In genomic region chr18:3264362-3264761, GRCh38 we compare ENCODE assay signal across 1 cellular context.
TF ChIP-seq lines count a peak whose summit lies in the region.

No MANE protein-coding gene starts in this region.

TF ChIP-seq in SK-N-SH, 30 proteins besides CTCF, POLR2A, EP300 and RAD21 (continued from another document):
- TF ChIP-seq RFX5 (IDR thresholded peaks at IDR 0.05; ENCODE audit: low read length) (no peak), USF2 (IDR thresholded peaks at IDR 0.05; ENCODE audit: borderline replicate concordance, low read depth, low read length) (no peak), MXI1 (IDR thresholded peaks at IDR 0.05; ENCODE audit: low read depth, low read length) (no peak), ZBTB33 (IDR thresholded peaks at IDR 0.05; ENCODE audit: borderline replicate concordance, low read depth) (no peak), TEAD4 (IDR thresholded peaks at IDR 0.05; ENCODE audit: borderline replicate concordance, insufficient read depth) (no peak)
